ENCODE assay signal across 13 cellular contexts in genomic region chr1:169509354-169509753, GRCh38. TPM values are rescaled to one million over a fixed set of nuclear protein-coding genes. Genes with fewer than 3 reads are reported as not detected.
DNase-seq lines count a peak whose midpoint lies in the region; ATAC-seq, FAIRE-seq and TF ChIP-seq lines count a peak whose summit lies in the region.
"Had no signal": no experiment of that assay in that cellular context is flagged by ENCODE, and none has a peak within 500 bp of the region (broad histone marks: within the 10 kb centered on the region; RNA-seq: fewer than 3 reads in every experiment).

No MANE protein-coding gene starts in this region.

- peaks cover 0 to 14% of the 10 kb centered on the region in 2 experiments; a peak in 2 of 5 replicates for H3K4me1 ChIP-seq in K562 (replicated peaks in 1 of 2; ENCODE audit: control insufficient read depth in 2 of 2, insufficient read depth in 2 of 2, low read length in 2 of 2)
- peaks cover 13% of the 10 kb centered on the region for H3K4me1 ChIP-seq in psoas muscle

- H2AFZ ChIP-seq in K562 (ENCODE audit: low read depth, low read length), result peak overlapping the region; percentile 92

- no peak for TF ChIP-seq EP300 in K562 (IDR thresholded peaks at IDR 0.05; ENCODE audit: low read length)

- H3K27ac ChIP-seq in K562 (ENCODE audit: extremely low read depth, low read depth, low read length) (peak overlapping the region; percentile 77; the same call in 2 of the 3 replicates), psoas muscle (no peak overlapping the region)

- H3K9ac ChIP-seq in K562 (ENCODE audit: insufficient read depth in 1 of 2, low read depth in 2 of 2, low read length in 2 of 2), result no peak overlapping the region

- TF ChIP-seq CTCF in K562 (IDR thresholded peaks at IDR 0.05 in 2 of 3, conservative IDR thresholded peaks at IDR 0.05 in 1 of 3; ENCODE audit: insufficient read depth in 2 of 3, low read depth in 1 of 3, low read length in 3 of 3) (no peak), psoas muscle (IDR thresholded peaks at IDR 0.05) (peak; percentile 42)

- no peaks in the 10 kb centered on the region for H3K27me3 Mint-ChIP-seq in activated CD4-positive, alpha-beta T cell treated with anti-CD3 and anti-CD28 coated beads, Interleukin-2, amount 10 ng/mL, durations not matched to agents 7 days and 5 days
- H3K27me3 Mint-ChIP-seq: CD4-positive, CD25-positive, alpha-beta regulatory T cell; naive B cell had no signal

- H3K9me3 ChIP-seq in K562 (replicated peaks; ENCODE audit: control insufficient read depth, insufficient read depth, low read depth, low read length) (no peaks in the 10 kb centered on the region), psoas muscle (no peaks in the 10 kb centered on the region)

- no peaks in the 10 kb centered on the region for H4K20me1 ChIP-seq in K562 (replicated peaks; ENCODE audit: control insufficient read depth, insufficient read depth, low read length)

- no peaks in the 10 kb centered on the region for H3K36me3 ChIP-seq in K562 (ENCODE audit: control insufficient read depth, insufficient read depth, low read length)
- H3K36me3 ChIP-seq in psoas muscle (ENCODE audit: insufficient read depth in 1 of 2, low read depth in 1 of 2), result no peaks in the 10 kb centered on the region

- no peaks in the 10 kb centered on the region for H3K27me3 ChIP-seq in K562 (ENCODE audit: control insufficient read depth in 2 of 2, insufficient read depth in 2 of 2, low read length in 2 of 2)
- H3K27me3 ChIP-seq in psoas muscle (ENCODE audit: insufficient read depth in 3 of 3, low read length in 2 of 3), result no peaks in the 10 kb centered on the region

- no TSS peak for BruUV-seq in K562 (replicated peaks; lab: Mats Ljungman, UMichigan)

- 93% methylated on average over 1 of the region's 1 CpG for WGBS in K562 (ENCODE audit: insufficient coverage, low coverage, missing lambda C conversion rate)
- WGBS in psoas muscle, 3 donors, result 60 to 74% (median 68%) methylated on average over 1 of the region's 1 CpG

- no peak overlapping the region for H3K4me3 Mint-ChIP-seq in activated CD4-positive, alpha-beta T cell treated with anti-CD3 and anti-CD28 coated beads, Interleukin-2, amount 10 ng/mL, durations not matched to agents 7 days and 5 days

- no peak for TF ChIP-seq POLR2A in K562 (conservative IDR thresholded peaks at IDR 0.05)

- peaks cover 4% of the 10 kb centered on the region for H3K36me3 Mint-ChIP-seq in activated CD4-positive, alpha-beta T cell treated with anti-CD3 and anti-CD28 coated beads, Interleukin-2, amount 10 ng/mL, durations not matched to agents 7 days and 5 days (ENCODE audit: low read depth)
- H3K36me3 Mint-ChIP-seq: naive B cell had no signal

- no peaks in the 10 kb centered on the region for H3K9me1 ChIP-seq in K562 (ENCODE audit: control insufficient read depth, insufficient read depth, low read length)

- peak in 1 of 2 experiments; percentile 41; a peak in 2 of 4 replicates for TF ChIP-seq RAD21 in K562 (CRISPR knock-in tag; conservative IDR thresholded peaks at IDR 0.05 in 1 of 2, IDR thresholded peaks at IDR 0.05 in 1 of 2)

- ATAC-seq in K562 (peak; percentile 61), psoas muscle (peak; percentile 68 to 92 (median 80))

- in situ Hi-C loops in K562 (cut with MboI), result no loop called here

- H3K9me3 Mint-ChIP-seq in activated CD4-positive, alpha-beta T cell treated with anti-CD3 and anti-CD28 coated beads, Interleukin-2, amount 10 ng/mL, durations not matched to agents 7 days and 5 days, result no peaks in the 10 kb centered on the region
- H3K9me3 Mint-ChIP-seq: naive B cell had no signal

- no peak overlapping the region for H3K4me2 ChIP-seq in K562 (ENCODE audit: insufficient read depth, low read length)
- H3K4me2 ChIP-seq: smooth muscle cell had no signal

- peak; percentile 54 for FAIRE-seq in K562 (lab: Jason Lieb, UNC)
- FAIRE-seq: RCC 7860 had no signal

- no peaks in the 10 kb centered on the region for H3K79me2 ChIP-seq in K562 (ENCODE audit: control insufficient read depth, insufficient read depth, low read length)

- CTCF ChIA-PET in K562 (lab: Yijun Ruan, JAX; ENCODE audit: low intra/inter-chr PET ratio), result no interaction called here
- CTCF ChIA-PET in activated CD4-positive, alpha-beta T cell treated with anti-CD3 and anti-CD28 coated beads, Interleukin-2, amount 10 ng/mL, durations not matched to agents 7 days and 5 days (lab: Charles Lee), result no interaction called here

- H3K4me3 ChIP-seq in K562, result no peak overlapping the region
- H3K4me3 ChIP-seq in psoas muscle, result no peak overlapping the region
- H3K4me3 ChIP-seq: smooth muscle cell had no signal

- intact Hi-C loops in K562 (cut with micrococcal nuclease) (loop anchor here (1.0 kb wide), 1 partner anchor 43 kb away; no protein-coding TSS in a partner anchor), psoas muscle (cut with DNase I) (no loop called here)

- H3K27ac Mint-ChIP-seq in activated CD4-positive, alpha-beta T cell treated with anti-CD3 and anti-CD28 coated beads, Interleukin-2, amount 10 ng/mL, durations not matched to agents 7 days and 5 days, result no peak overlapping the region
- H3K27ac Mint-ChIP-seq: naive B cell had no signal

- POLR2A ChIA-PET in K562 (lab: Yijun Ruan, JAX), result interaction anchor here (0.5 kb wide), 1 partner anchor 1795 kb away, joined by 4 read pairs; no protein-coding TSS in a partner anchor
- POLR2A ChIA-PET in activated CD4-positive, alpha-beta T cell treated with anti-CD3 and anti-CD28 coated beads, Interleukin-2, amount 10 ng/mL, durations not matched to agents 7 days and 5 days (lab: Charles Lee), result no interaction called here

- H3K4me1 Mint-ChIP-seq in activated CD4-positive, alpha-beta T cell treated with anti-CD3 and anti-CD28 coated beads, Interleukin-2, amount 10 ng/mL, durations not matched to agents 7 days and 5 days, result peaks cover 17% of the 10 kb centered on the region

- DNase-seq in HCEC 1CT (peak; percentile 35), NCI-H446 treated with DMSO at 0.1 percent for 48 hours (lab: John Stamatoyannopoulos, UW) (peak; percentile 38), K562 (ENCODE audit: extremely low read depth in 1 of 4, low spot score in 3 of 4) (peak in 1 of 4 experiments; percentile 34), psoas muscle (no peak), iPS-NIHi11 (ENCODE audit: low spot score) (no peak), hypothalamus (lab: John Stamatoyannopoulos, UW) (no peak)
- DNase-seq in activated CD4-positive, alpha-beta T cell treated with anti-CD3 and anti-CD28 coated beads, Interleukin-2, amount 10 ng/mL, durations not matched to agents 7 days and 5 days, result no peak
- DNase-seq: amniotic stem cell, naive B cell, NCI-H1436 had no signal

TF ChIP-seq in K562, 482 proteins besides CTCF, POLR2A, EP300 and RAD21:
- TF ChIP-seq ZBTB33 (CRISPR knock-in tag; IDR thresholded peaks at IDR 0.05), result no peak
- no peak for TF ChIP-seq LEF1 (IDR thresholded peaks at IDR 0.05)
- TF ChIP-seq KLF6 (CRISPR knock-in tag; IDR thresholded peaks at IDR 0.05; ENCODE audit: borderline replicate concordance), result no peak
- no peak for TF ChIP-seq ZNF274 (IDR thresholded peaks at IDR 0.05; ENCODE audit: borderline replicate concordance, low read depth, low read length)
- no peak for TF ChIP-seq MCM3 (IDR thresholded peaks at IDR 0.05)

RNA-seq across cellular contexts. Expression of gene SLC19A2, which starts 23.6 kb away (rescaled TPM):
- 42.9 and 68.7 TPM in 2 replicates for total RNA-seq in K562 (2011; cell fraction: chromatin; rRNA removed; ENCODE audit: low replicate concordance)
- total RNA-seq in K562 (2011; cell fraction: nucleolus; rRNA removed), result 38.0 and 48.8 TPM in 2 replicates
- 58.8 and 72.3 TPM in 2 replicates for total RNA-seq in K562 (2011; cell fraction: nucleoplasm; rRNA removed)
- total RNA-seq in K562 (2014; rRNA removed), result 14.4 and 18.4 TPM in 2 replicates
- 28.9 and 30.9 TPM in 2 replicates for total RNA-seq in K562 (2014; rRNA removed; fragmentation: Illumina TruSeq; extraction: Trizol)
- total RNA-seq in K562 (2015; rRNA removed; fragmentation: Illumina TruSeq; extraction: Trizol), result 17.9 and 19.5 TPM in 2 replicates
- 18.0 TPM in 2 replicates for total RNA-seq in K562 (2021)
- 37.9 and 42.8 TPM in 2 replicates for polyA plus RNA-seq in K562 (2011; rRNA removed)
- polyA plus RNA-seq in K562 (2011; cell fraction: cytosol; rRNA removed), result 24.1 and 28.5 TPM in 2 replicates
- polyA plus RNA-seq in K562 (2011; cell fraction: nucleus; rRNA removed), result 31.4 and 36.6 TPM in 2 replicates
- 9.8 TPM in 2 replicates for polyA plus RNA-seq in K562 (2012)
- 17.6 and 20.0 TPM in 2 replicates for polyA plus RNA-seq in K562 (2014; fragmentation: Illumina TruSeq; extraction: Trizol)
- polyA plus RNA-seq in K562 (2014; fragmentation: Nextera tagmentation; extraction: Ambion mirVana), result 1 to 10 TPM; 7.4 to 8.9 TPM
- 19.2 and 19.4 TPM in 2 replicates for polyA plus RNA-seq in K562 (2014; rRNA removed)
- 47.3 and 49.6 TPM in 2 replicates for polyA minus RNA-seq in K562 (2011; rRNA and poly(A)+ RNA removed)
- polyA minus RNA-seq in K562 (2011; cell fraction: cytosol; rRNA and poly(A)+ RNA removed), result 15.4 and 19.0 TPM in 2 replicates
- polyA minus RNA-seq in K562 (2011; cell fraction: nucleus; rRNA and poly(A)+ RNA removed), result 24.2 and 32.8 TPM in 2 replicates
- 100 to 1,000 TPM in 2 of 4 donors, 10 to 100 TPM in 2; 23.6 to 151 (median 83.3) TPM for total RNA-seq in psoas muscle
- polyA plus RNA-seq in psoas muscle, result 100 to 1,000 TPM in 2 of 3 donors, 10 to 100 TPM in 1; 75.0 to 150 (median 139) TPM
- total RNA-seq in activated CD4-positive, alpha-beta T cell treated with anti-CD3 and anti-CD28 coated beads, Interleukin-2, amount 10 ng/mL, durations not matched to agents 7 days and 5 days, result 1 to 10 TPM; 4.0 to 5.1 TPM

Comparison
In these comparisons a context has a peak if more than half of its experiments do, and no peak if none do; other contexts are left out.
1. DNase-seq: peak in HCEC 1CT (single experiment) and NCI-H446 treated with DMSO at 0.1 percent for 48 hours (single experiment); none in psoas muscle (0 of 2), iPS-NIHi11 (single experiment), activated CD4-positive, alpha-beta T cell treated with anti-CD3 and anti-CD28 coated beads, Interleukin-2, amount 10 ng/mL, durations not matched to agents 7 days and 5 days (single experiment) and hypothalamus (0 of 51).